Comparison of ENCODE assay signal across 1 cellular context in the genomic region with DNA sequence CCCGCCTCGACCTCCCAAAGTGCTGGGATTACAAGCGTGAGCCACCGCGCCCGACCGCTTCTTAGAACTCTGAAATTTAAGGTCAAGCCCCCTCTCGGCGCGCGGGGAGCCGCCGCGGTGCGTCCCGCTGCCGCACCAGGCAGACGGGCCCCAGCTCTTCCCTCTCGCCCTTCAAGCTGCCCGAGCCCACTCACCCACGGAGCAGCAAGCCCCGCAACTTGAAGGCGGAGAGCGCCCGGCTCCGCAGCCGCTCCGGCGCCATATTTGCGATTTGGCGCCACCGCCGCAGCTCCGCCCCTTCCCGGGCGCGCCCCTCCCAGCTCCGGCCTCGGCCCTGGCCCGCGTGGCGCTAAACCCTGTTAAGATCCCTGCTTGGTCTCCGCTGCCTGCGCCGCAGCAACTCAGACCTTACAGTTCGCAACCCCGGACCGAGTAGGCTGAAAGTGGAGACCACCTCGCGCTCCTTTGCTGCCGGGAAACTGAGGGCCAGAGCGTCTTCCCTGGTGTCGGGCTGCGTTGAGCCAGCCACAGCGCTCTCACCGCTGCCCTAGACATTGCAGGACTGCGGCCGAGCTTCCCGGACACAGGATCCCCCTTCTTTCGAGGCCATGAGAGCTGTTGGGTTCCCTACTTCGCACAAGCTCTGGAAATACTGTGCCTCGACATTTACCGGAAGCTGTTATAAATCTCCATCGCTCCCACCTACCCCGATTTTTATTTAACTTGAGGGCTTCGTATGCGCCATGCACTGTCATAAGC.
TF ChIP-seq lines count a peak whose summit lies in the region.

A gene with protein sequence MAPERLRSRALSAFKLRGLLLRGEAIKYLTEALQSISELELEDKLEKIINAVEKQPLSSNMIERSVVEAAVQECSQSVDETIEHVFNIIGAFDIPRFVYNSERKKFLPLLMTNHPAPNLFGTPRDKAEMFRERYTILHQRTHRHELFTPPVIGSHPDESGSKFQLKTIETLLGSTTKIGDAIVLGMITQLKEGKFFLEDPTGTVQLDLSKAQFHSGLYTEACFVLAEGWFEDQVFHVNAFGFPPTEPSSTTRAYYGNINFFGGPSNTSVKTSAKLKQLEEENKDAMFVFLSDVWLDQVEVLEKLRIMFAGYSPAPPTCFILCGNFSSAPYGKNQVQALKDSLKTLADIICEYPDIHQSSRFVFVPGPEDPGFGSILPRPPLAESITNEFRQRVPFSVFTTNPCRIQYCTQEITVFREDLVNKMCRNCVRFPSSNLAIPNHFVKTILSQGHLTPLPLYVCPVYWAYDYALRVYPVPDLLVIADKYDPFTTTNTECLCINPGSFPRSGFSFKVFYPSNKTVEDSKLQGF (minus strand): TSS at position 273 of the 759 bp plus-strand sequence. CDS start 11 bp downstream, at position 262.

TF ChIP-seq in K562, 482 proteins besides CTCF, POLR2A, EP300 and RAD21 (continued from another document and continues in another):
- TF ChIP-seq, protein P1, sequence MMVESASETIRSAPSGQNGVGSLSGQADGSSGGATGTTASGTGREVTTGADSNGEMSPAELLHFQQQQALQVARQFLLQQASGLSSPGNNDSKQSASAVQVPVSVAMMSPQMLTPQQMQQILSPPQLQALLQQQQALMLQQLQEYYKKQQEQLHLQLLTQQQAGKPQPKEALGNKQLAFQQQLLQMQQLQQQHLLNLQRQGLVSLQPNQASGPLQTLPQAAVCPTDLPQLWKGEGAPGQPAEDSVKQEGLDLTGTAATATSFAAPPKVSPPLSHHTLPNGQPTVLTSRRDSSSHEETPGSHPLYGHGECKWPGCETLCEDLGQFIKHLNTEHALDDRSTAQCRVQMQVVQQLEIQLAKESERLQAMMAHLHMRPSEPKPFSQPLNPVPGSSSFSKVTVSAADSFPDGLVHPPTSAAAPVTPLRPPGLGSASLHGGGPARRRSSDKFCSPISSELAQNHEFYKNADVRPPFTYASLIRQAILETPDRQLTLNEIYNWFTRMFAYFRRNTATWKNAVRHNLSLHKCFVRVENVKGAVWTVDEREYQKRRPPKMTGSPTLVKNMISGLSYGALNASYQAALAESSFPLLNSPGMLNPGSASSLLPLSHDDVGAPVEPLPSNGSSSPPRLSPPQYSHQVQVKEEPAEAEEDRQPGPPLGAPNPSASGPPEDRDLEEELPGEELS (CRISPR knock-in tag; IDR thresholded peaks at IDR 0.05; ENCODE audit: borderline replicate concordance) = 0 out of 2 replicates have a peak, but pooled peaks have one; percentile 18
- peak; percentile 43; the same call in 1 of the 2 replicates for TF ChIP-seq GABPB1 (CRISPR knock-in tag; IDR thresholded peaks at IDR 0.05)
- TF ChIP-seq, protein P2, sequence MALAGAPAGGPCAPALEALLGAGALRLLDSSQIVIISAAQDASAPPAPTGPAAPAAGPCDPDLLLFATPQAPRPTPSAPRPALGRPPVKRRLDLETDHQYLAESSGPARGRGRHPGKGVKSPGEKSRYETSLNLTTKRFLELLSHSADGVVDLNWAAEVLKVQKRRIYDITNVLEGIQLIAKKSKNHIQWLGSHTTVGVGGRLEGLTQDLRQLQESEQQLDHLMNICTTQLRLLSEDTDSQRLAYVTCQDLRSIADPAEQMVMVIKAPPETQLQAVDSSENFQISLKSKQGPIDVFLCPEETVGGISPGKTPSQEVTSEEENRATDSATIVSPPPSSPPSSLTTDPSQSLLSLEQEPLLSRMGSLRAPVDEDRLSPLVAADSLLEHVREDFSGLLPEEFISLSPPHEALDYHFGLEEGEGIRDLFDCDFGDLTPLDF (CRISPR knock-in tag; IDR thresholded peaks at IDR 0.05) = peak; percentile 91
- no peak for TF ChIP-seq PRMT5 (CRISPR knock-in tag; IDR thresholded peaks at IDR 0.05)
- TF ChIP-seq TSC22D4 (tag; IDR thresholded peaks at IDR 0.05) = no peak
- TF ChIP-seq, protein P3, sequence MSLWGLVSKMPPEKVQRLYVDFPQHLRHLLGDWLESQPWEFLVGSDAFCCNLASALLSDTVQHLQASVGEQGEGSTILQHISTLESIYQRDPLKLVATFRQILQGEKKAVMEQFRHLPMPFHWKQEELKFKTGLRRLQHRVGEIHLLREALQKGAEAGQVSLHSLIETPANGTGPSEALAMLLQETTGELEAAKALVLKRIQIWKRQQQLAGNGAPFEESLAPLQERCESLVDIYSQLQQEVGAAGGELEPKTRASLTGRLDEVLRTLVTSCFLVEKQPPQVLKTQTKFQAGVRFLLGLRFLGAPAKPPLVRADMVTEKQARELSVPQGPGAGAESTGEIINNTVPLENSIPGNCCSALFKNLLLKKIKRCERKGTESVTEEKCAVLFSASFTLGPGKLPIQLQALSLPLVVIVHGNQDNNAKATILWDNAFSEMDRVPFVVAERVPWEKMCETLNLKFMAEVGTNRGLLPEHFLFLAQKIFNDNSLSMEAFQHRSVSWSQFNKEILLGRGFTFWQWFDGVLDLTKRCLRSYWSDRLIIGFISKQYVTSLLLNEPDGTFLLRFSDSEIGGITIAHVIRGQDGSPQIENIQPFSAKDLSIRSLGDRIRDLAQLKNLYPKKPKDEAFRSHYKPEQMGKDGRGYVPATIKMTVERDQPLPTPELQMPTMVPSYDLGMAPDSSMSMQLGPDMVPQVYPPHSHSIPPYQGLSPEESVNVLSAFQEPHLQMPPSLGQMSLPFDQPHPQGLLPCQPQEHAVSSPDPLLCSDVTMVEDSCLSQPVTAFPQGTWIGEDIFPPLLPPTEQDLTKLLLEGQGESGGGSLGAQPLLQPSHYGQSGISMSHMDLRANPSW (CRISPR knock-in tag; IDR thresholded peaks at IDR 0.05) = no peak
- no peak for TF ChIP-seq ZNF77 (CRISPR knock-in tag; IDR thresholded peaks at IDR 0.05)
- TF ChIP-seq HMG20A (CRISPR knock-in tag; conservative IDR thresholded peaks at IDR 0.05) = no peak
- peak; percentile 84 for TF ChIP-seq ZNF589 (CRISPR knock-in tag; IDR thresholded peaks at IDR 0.05; ENCODE audit: low read depth)
- peak; percentile 23 for TF ChIP-seq BRD9 (IDR thresholded peaks at IDR 0.05; ENCODE audit: low read depth, partially characterized antibody)
- TF ChIP-seq, protein P4, sequence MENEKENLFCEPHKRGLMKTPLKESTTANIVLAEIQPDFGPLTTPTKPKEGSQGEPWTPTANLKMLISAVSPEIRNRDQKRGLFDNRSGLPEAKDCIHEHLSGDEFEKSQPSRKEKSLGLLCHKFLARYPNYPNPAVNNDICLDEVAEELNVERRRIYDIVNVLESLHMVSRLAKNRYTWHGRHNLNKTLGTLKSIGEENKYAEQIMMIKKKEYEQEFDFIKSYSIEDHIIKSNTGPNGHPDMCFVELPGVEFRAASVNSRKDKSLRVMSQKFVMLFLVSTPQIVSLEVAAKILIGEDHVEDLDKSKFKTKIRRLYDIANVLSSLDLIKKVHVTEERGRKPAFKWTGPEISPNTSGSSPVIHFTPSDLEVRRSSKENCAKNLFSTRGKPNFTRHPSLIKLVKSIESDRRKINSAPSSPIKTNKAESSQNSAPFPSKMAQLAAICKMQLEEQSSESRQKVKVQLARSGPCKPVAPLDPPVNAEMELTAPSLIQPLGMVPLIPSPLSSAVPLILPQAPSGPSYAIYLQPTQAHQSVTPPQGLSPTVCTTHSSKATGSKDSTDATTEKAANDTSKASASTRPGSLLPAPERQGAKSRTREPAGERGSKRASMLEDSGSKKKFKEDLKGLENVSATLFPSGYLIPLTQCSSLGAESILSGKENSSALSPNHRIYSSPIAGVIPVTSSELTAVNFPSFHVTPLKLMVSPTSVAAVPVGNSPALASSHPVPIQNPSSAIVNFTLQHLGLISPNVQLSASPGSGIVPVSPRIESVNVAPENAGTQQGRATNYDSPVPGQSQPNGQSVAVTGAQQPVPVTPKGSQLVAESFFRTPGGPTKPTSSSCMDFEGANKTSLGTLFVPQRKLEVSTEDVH (IDR thresholded peaks at IDR 0.05; ENCODE audit: low read depth, partially characterized antibody) = peak; percentile 81
- TF ChIP-seq, protein P5, sequence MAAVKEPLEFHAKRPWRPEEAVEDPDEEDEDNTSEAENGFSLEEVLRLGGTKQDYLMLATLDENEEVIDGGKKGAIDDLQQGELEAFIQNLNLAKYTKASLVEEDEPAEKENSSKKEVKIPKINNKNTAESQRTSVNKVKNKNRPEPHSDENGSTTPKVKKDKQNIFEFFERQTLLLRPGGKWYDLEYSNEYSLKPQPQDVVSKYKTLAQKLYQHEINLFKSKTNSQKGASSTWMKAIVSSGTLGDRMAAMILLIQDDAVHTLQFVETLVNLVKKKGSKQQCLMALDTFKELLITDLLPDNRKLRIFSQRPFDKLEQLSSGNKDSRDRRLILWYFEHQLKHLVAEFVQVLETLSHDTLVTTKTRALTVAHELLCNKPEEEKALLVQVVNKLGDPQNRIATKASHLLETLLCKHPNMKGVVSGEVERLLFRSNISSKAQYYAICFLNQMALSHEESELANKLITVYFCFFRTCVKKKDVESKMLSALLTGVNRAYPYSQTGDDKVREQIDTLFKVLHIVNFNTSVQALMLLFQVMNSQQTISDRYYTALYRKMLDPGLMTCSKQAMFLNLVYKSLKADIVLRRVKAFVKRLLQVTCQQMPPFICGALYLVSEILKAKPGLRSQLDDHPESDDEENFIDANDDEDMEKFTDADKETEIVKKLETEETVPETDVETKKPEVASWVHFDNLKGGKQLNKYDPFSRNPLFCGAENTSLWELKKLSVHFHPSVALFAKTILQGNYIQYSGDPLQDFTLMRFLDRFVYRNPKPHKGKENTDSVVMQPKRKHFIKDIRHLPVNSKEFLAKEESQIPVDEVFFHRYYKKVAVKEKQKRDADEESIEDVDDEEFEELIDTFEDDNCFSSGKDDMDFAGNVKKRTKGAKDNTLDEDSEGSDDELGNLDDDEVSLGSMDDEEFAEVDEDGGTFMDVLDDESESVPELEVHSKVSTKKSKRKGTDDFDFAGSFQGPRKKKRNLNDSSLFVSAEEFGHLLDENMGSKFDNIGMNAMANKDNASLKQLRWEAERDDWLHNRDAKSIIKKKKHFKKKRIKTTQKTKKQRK (IDR thresholded peaks at IDR 0.05; ENCODE audit: borderline replicate concordance, low read depth, low read length) = no peak
- TF ChIP-seq PCBP2 (IDR thresholded peaks at IDR 0.05; ENCODE audit: low read depth, low read length, poor library complexity, severe bottlenecking) = no peak
- TF ChIP-seq, protein P6, sequence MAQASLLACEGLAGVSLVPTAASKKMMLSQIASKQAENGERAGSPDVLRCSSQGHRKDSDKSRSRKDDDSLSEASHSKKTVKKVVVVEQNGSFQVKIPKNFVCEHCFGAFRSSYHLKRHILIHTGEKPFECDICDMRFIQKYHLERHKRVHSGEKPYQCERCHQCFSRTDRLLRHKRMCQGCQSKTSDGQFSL (CRISPR knock-in tag; IDR thresholded peaks at IDR 0.05) = peak; percentile 50; the same call in 1 of the 2 replicates
- TF ChIP-seq, protein P6 (tag; IDR thresholded peaks at IDR 0.05) = no peak
- TF ChIP-seq ZNF174 (CRISPR knock-in tag; IDR thresholded peaks at IDR 0.05) = no peak
- TF ChIP-seq, protein P7, sequence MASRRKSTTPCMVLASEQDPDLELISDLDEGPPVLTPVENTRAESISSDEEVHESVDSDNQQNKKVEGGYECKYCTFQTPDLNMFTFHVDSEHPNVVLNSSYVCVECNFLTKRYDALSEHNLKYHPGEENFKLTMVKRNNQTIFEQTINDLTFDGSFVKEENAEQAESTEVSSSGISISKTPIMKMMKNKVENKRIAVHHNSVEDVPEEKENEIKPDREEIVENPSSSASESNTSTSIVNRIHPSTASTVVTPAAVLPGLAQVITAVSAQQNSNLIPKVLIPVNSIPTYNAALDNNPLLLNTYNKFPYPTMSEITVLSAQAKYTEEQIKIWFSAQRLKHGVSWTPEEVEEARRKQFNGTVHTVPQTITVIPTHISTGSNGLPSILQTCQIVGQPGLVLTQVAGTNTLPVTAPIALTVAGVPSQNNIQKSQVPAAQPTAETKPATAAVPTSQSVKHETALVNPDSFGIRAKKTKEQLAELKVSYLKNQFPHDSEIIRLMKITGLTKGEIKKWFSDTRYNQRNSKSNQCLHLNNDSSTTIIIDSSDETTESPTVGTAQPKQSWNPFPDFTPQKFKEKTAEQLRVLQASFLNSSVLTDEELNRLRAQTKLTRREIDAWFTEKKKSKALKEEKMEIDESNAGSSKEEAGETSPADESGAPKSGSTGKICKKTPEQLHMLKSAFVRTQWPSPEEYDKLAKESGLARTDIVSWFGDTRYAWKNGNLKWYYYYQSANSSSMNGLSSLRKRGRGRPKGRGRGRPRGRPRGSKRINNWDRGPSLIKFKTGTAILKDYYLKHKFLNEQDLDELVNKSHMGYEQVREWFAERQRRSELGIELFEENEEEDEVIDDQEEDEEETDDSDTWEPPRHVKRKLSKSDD (conservative IDR thresholded peaks at IDR 0.05; ENCODE audit: low read length) = no peak
- TF ChIP-seq CREM (IDR thresholded peaks at IDR 0.05; ENCODE audit: low read depth) = 0 out of 2 replicates have a peak, but pooled peaks have one; percentile 20
- TF ChIP-seq, protein P8, sequence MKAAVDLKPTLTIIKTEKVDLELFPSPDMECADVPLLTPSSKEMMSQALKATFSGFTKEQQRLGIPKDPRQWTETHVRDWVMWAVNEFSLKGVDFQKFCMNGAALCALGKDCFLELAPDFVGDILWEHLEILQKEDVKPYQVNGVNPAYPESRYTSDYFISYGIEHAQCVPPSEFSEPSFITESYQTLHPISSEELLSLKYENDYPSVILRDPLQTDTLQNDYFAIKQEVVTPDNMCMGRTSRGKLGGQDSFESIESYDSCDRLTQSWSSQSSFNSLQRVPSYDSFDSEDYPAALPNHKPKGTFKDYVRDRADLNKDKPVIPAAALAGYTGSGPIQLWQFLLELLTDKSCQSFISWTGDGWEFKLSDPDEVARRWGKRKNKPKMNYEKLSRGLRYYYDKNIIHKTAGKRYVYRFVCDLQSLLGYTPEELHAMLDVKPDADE (conservative IDR thresholded peaks at IDR 0.05; ENCODE audit: control insufficient read depth, low read depth, low read length) = peak; percentile 60
- no peak for TF ChIP-seq MTA1 (IDR thresholded peaks at IDR 0.05; ENCODE audit: borderline replicate concordance)
- TF ChIP-seq, protein P9, sequence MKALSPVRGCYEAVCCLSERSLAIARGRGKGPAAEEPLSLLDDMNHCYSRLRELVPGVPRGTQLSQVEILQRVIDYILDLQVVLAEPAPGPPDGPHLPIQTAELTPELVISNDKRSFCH (CRISPR knock-in tag; IDR thresholded peaks at IDR 0.05) = no peak
- TF ChIP-seq, protein P9 (tag; IDR thresholded peaks at IDR 0.05) = 0 out of 2 replicates have a peak, but pooled peaks have one; percentile 72
- no peak for TF ChIP-seq NFYB (IDR thresholded peaks at IDR 0.05; ENCODE audit: extremely low read depth, insufficient read length)
- TF ChIP-seq ZNF324 (CRISPR knock-in tag; IDR thresholded peaks at IDR 0.05) = no peak
- TF ChIP-seq, protein P10, sequence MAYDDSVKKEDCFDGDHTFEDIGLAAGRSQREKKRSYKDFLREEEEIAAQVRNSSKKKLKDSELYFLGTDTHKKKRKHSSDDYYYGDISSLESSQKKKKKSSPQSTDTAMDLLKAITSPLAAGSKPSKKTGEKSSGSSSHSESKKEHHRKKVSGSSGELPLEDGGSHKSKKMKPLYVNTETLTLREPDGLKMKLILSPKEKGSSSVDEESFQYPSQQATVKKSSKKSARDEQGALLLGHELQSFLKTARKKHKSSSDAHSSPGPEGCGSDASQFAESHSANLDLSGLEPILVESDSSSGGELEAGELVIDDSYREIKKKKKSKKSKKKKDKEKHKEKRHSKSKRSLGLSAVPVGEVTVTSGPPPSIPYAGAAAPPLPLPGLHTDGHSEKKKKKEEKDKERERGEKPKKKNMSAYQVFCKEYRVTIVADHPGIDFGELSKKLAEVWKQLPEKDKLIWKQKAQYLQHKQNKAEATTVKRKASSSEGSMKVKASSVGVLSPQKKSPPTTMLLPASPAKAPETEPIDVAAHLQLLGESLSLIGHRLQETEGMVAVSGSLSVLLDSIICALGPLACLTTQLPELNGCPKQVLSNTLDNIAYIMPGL (CRISPR knock-in tag; IDR thresholded peaks at IDR 0.05) = no peak
